ENCODE assay signal across 1 cellular context in genomic region chr4:137664416-137664815, GRCh38.
TF ChIP-seq lines count a peak whose summit lies in the region.

No MANE protein-coding gene starts in this region.

TF ChIP-seq in WTC11, 78 proteins besides CTCF, POLR2A, EP300 and RAD21 (continued from another document):
- TF ChIP-seq, protein P1, sequence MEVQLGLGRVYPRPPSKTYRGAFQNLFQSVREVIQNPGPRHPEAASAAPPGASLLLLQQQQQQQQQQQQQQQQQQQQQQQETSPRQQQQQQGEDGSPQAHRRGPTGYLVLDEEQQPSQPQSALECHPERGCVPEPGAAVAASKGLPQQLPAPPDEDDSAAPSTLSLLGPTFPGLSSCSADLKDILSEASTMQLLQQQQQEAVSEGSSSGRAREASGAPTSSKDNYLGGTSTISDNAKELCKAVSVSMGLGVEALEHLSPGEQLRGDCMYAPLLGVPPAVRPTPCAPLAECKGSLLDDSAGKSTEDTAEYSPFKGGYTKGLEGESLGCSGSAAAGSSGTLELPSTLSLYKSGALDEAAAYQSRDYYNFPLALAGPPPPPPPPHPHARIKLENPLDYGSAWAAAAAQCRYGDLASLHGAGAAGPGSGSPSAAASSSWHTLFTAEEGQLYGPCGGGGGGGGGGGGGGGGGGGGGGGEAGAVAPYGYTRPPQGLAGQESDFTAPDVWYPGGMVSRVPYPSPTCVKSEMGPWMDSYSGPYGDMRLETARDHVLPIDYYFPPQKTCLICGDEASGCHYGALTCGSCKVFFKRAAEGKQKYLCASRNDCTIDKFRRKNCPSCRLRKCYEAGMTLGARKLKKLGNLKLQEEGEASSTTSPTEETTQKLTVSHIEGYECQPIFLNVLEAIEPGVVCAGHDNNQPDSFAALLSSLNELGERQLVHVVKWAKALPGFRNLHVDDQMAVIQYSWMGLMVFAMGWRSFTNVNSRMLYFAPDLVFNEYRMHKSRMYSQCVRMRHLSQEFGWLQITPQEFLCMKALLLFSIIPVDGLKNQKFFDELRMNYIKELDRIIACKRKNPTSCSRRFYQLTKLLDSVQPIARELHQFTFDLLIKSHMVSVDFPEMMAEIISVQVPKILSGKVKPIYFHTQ (CRISPR knock-in tag; IDR thresholded peaks at IDR 0.05), result no peak
- TF ChIP-seq STAT6 (CRISPR knock-in tag; conservative IDR thresholded peaks at IDR 0.05; ENCODE audit: low read depth) (no peak), CREB1 (CRISPR knock-in tag; IDR thresholded peaks at IDR 0.05) (no peak), SP1 (CRISPR knock-in tag; conservative IDR thresholded peaks at IDR 0.05) (no peak), ZNF423 (CRISPR knock-in tag; IDR thresholded peaks at IDR 0.05) (no peak), ATF1 (CRISPR knock-in tag; IDR thresholded peaks at IDR 0.05) (no peak), SMAD4 (CRISPR knock-in tag; IDR thresholded peaks at IDR 0.05) (no peak)
